Comparison of ENCODE assay signal across 15 cellular contexts in the genomic region with DNA sequence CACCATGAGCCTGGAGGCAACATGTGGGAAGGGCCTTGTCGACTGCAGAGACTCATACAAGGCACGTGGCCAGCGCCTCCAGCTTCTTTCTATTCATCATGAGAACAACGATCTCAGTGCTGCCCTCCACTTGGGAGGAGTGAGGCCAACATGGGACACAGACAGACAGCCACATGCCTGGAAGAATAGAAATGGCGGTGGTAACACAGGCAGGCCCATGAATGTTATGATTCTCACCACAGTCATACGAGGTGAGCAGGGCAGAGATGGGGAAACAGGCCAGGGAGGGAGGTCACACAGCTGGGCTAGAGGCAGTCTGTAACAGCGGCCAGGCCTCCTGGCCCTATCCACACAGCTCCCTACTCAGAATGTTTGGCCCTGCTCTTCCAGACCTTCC. TPM values are rescaled to one million over a fixed set of nuclear protein-coding genes. Genes with fewer than 3 reads are reported as not detected.
DNase-seq lines count a peak whose midpoint lies in the region; ATAC-seq and TF ChIP-seq lines count a peak whose summit lies in the region.
"Had no signal": no experiment of that assay in that cellular context is flagged by ENCODE, and none has a peak within 500 bp of the region (broad histone marks: within the 10 kb centered on the region; RNA-seq: fewer than 3 reads in every experiment).

No MANE protein-coding gene starts in this region.

- TF ChIP-seq CTCF in fibroblast of villous mesenchyme (IDR thresholded peaks at IDR 0.05; ENCODE audit: insufficient read depth, low read depth, low read length): no peak

- no peak overlapping the region for H3K4me3 ChIP-seq in fibroblast of villous mesenchyme (ENCODE audit: low read depth, low read length)

- peaks cover 6% of the 10 kb centered on the region for H3K4me1 Mint-ChIP-seq in T-helper 1 cell treated with Interleukin-12 subunit alpha and Interleukin-12 subunit beta and Interleukin-4 antibody, amounts not matched to agents 30 μg/mL and 1 μg/mL, for 36 hours (ENCODE audit: low read depth)
- H3K4me1 Mint-ChIP-seq in activated T-helper 1 cell treated with anti-CD3 and anti-CD28 coated beads, Interleukin-12 subunit alpha, Interleukin-12 subunit beta, Interleukin-2, Interleukin-4 antibody, amounts not matched to agents 30 ng/mL and 10 ng/mL and 1 ng/mL, durations not matched to agents 14 hours and 24 hours and 36 hours (ENCODE audit: low read depth): peaks cover 30% of the 10 kb centered on the region

- DNase-seq in T-helper 1 cell (no peak), DMS 273 treated with DMSO at 0.1 percent for 48 hours (lab: John Stamatoyannopoulos, UW) (peak; percentile 60), fibroblast of villous mesenchyme (ENCODE audit: low read depth) (peak; percentile 35), NCI-H146 treated with DMSO at 0.1 percent for 48 hours (lab: John Stamatoyannopoulos, UW; ENCODE audit: unreplicated experiment) (no peak), NCI-H510A (lab: John Stamatoyannopoulos, UW) (no peak)
- no peak for DNase-seq in activated T-helper 1 cell treated with anti-CD3 and anti-CD28 coated beads, Interleukin-12 subunit alpha, Interleukin-12 subunit beta, Interleukin-2, Interleukin-4 antibody, amounts not matched to agents 30 ng/mL and 10 ng/mL and 1 ng/mL, durations not matched to agents 14 hours and 24 hours and 36 hours (ENCODE audit: low spot score)
- DNase-seq: 8988T, DMS153, EL, H9, MM.1S, NCI-H1105, NCI-H2029 had no signal

- ATAC-seq in GM18502 (IDR thresholded peaks at IDR 0.05; ENCODE audit: poor library complexity, unreplicated experiment): no peak

- H3K36me3 Mint-ChIP-seq in T-helper 1 cell treated with Interleukin-12 subunit alpha and Interleukin-12 subunit beta and Interleukin-4 antibody, amounts not matched to agents 30 μg/mL and 1 μg/mL, for 36 hours (ENCODE audit: low read depth): peaks cover 9% of the 10 kb centered on the region
- peaks cover 13% of the 10 kb centered on the region for H3K36me3 Mint-ChIP-seq in activated T-helper 1 cell treated with anti-CD3 and anti-CD28 coated beads, Interleukin-12 subunit alpha, Interleukin-12 subunit beta, Interleukin-2, Interleukin-4 antibody, amounts not matched to agents 30 ng/mL and 10 ng/mL and 1 ng/mL, durations not matched to agents 14 hours and 24 hours and 36 hours (ENCODE audit: low read depth)

- H3K4me3 Mint-ChIP-seq in T-helper 1 cell treated with Interleukin-12 subunit alpha and Interleukin-12 subunit beta and Interleukin-4 antibody, amounts not matched to agents 30 μg/mL and 1 μg/mL, for 36 hours: no peak overlapping the region
- no peak overlapping the region for H3K4me3 Mint-ChIP-seq in activated T-helper 1 cell treated with anti-CD3 and anti-CD28 coated beads, Interleukin-12 subunit alpha, Interleukin-12 subunit beta, Interleukin-2, Interleukin-4 antibody, amounts not matched to agents 30 ng/mL and 10 ng/mL and 1 ng/mL, durations not matched to agents 14 hours and 24 hours and 36 hours
- H3K4me3 Mint-ChIP-seq: H9 had no signal

- H3K27ac Mint-ChIP-seq in T-helper 1 cell treated with Interleukin-12 subunit alpha and Interleukin-12 subunit beta and Interleukin-4 antibody, amounts not matched to agents 30 μg/mL and 1 μg/mL, for 36 hours: peak overlapping the region; percentile 26
- H3K27ac Mint-ChIP-seq in activated T-helper 1 cell treated with anti-CD3 and anti-CD28 coated beads, Interleukin-12 subunit alpha, Interleukin-12 subunit beta, Interleukin-2, Interleukin-4 antibody, amounts not matched to agents 30 ng/mL and 10 ng/mL and 1 ng/mL, durations not matched to agents 14 hours and 24 hours and 36 hours: peak overlapping the region; percentile 12

- H3K27me3 Mint-ChIP-seq in T-helper 1 cell treated with Interleukin-12 subunit alpha and Interleukin-12 subunit beta and Interleukin-4 antibody, amounts not matched to agents 30 μg/mL and 1 μg/mL, for 36 hours (ENCODE audit: low read depth): no peaks in the 10 kb centered on the region
- no peaks in the 10 kb centered on the region for H3K27me3 Mint-ChIP-seq in activated T-helper 1 cell treated with anti-CD3 and anti-CD28 coated beads, Interleukin-12 subunit alpha, Interleukin-12 subunit beta, Interleukin-2, Interleukin-4 antibody, amounts not matched to agents 30 ng/mL and 10 ng/mL and 1 ng/mL, durations not matched to agents 14 hours and 24 hours and 36 hours (ENCODE audit: insufficient read depth)

- H3K9me3 Mint-ChIP-seq in T-helper 1 cell treated with Interleukin-12 subunit alpha and Interleukin-12 subunit beta and Interleukin-4 antibody, amounts not matched to agents 30 μg/mL and 1 μg/mL, for 36 hours: no peaks in the 10 kb centered on the region
- no peaks in the 10 kb centered on the region for H3K9me3 Mint-ChIP-seq in activated T-helper 1 cell treated with anti-CD3 and anti-CD28 coated beads, Interleukin-12 subunit alpha, Interleukin-12 subunit beta, Interleukin-2, Interleukin-4 antibody, amounts not matched to agents 30 ng/mL and 10 ng/mL and 1 ng/mL, durations not matched to agents 14 hours and 24 hours and 36 hours
- H3K9me3 Mint-ChIP-seq: H9 had no signal

- intact Hi-C loops in activated T-helper 1 cell treated with anti-CD3 and anti-CD28 coated beads, Interleukin-12 subunit alpha, Interleukin-12 subunit beta, Interleukin-2, Interleukin-4 antibody, amounts not matched to agents 30 ng/mL and 10 ng/mL and 1 ng/mL, durations not matched to agents 14 hours and 24 hours and 36 hours (cut with micrococcal nuclease): no loop called here

RNA-seq across cellular contexts. Expression of a gene that starts 16.0 kb away (rescaled TPM):
- 78.8 and 87.4 TPM in 2 replicates for total RNA-seq in activated T-helper 1 cell treated with anti-CD3 and anti-CD28 coated beads, Interleukin-12 subunit alpha, Interleukin-12 subunit beta, Interleukin-2, Interleukin-4 antibody, amounts not matched to agents 30 ng/mL and 10 ng/mL and 1 ng/mL, durations not matched to agents 14 hours and 24 hours and 36 hours
- total RNA-seq in fibroblast of villous mesenchyme: 27.6 and 34.8 TPM in 2 replicates

Comparison
In these comparisons a context has a peak if more than half of its experiments do, and no peak if none do; other contexts are left out.
1. DNase-seq: peak in DMS 273 treated with DMSO at 0.1 percent for 48 hours (single experiment) and fibroblast of villous mesenchyme (single experiment); none in T-helper 1 cell (0 of 5), activated T-helper 1 cell treated with anti-CD3 and anti-CD28 coated beads, Interleukin-12 subunit alpha, Interleukin-12 subunit beta, Interleukin-2, Interleukin-4 antibody, amounts not matched to agents 30 ng/mL and 10 ng/mL and 1 ng/mL, durations not matched to agents 14 hours and 24 hours and 36 hours (single experiment), NCI-H146 treated with DMSO at 0.1 percent for 48 hours (single experiment) and NCI-H510A (single experiment).